In genomic region chr10:4038000-4038399, GRCh38 we compare ENCODE assay signal across 31 cellular contexts.
"Had no signal": no experiment of that assay in that cellular context is flagged by ENCODE, and none has a peak within 500 bp of the region (broad histone marks: within the 10 kb centered on the region; RNA-seq: fewer than 3 reads in every experiment).

No MANE protein-coding gene starts in this region.

- H3K4me1 ChIP-seq: SJSA1 had no signal

- H3K27ac ChIP-seq: PC-9, Peyer's patch, SJSA1 had no signal

- H3K9ac ChIP-seq: SK-N-SH had no signal

- H3K4me3 ChIP-seq: MG63, PC-9, Peyer's patch, SJSA1 had no signal

- H3K27me3 ChIP-seq: MG63, Peyer's patch, SJSA1 had no signal

- H3K36me3 ChIP-seq: MG63, Peyer's patch, SJSA1 had no signal

- H3K9me3 ChIP-seq: SK-N-SH had no signal

- DNase-seq: Kasumi-1, KG1, MG63, NCI-H1048, NCI-H1092 treated with DMSO at 0.1 percent for 48 hours, NCI-H1105 treated with DMSO at 0.1 percent for 48 hours, NCI-H1417, NCI-H1436, NCI-H146, NCI-H1694, NCI-H187, NCI-H1930, NCI-H2029 treated with DMSO at 0.1 percent for 48 hours, NCI-H2081 treated with DMSO at 0.1 percent for 48 hours, NCI-H2107, NCI-H2171, NCI-H226, NCI-H446 treated with DMSO at 0.1 percent for 48 hours, NCI-H510A, NCI-H524, NCI-H526, NCI-H69, NCI-H748 treated with DMSO at 0.1 percent for 48 hours, NCI-H82, PC-9, Peyer's patch, Right ventricle myocardium superior, RPMI8226, SHP77 treated with DMSO at 0.1 percent for 48 hours, SK-N-SH had no signal
